8 cellular contexts compared by ENCODE assay signal in genomic region chr17:82230627-82231311, GRCh38. TPM values are rescaled to one million over a fixed set of nuclear protein-coding genes. Genes with fewer than 3 reads are reported as not detected.
DNase-seq lines count a peak whose midpoint lies in the region; ATAC-seq, FAIRE-seq and TF ChIP-seq lines count a peak whose summit lies in the region.

No MANE protein-coding gene starts in this region.

- CTCF ChIA-PET in AG04450 (lab: Charles Lee): interaction anchor here (0.6 kb wide), 1 partner anchor 12 kb away, joined by 3 read pairs; no protein-coding TSS in a partner anchor

- no peak for FAIRE-seq in HTR-8/SVneo (lab: Jason Lieb, UNC)

- POLR2A ChIA-PET in AG04450 (lab: Yijun Ruan, JAX): interaction anchor here (0.6 to 1.0 kb wide), 3 partner anchors 12 to 132 kb away, joined by 3 read pairs; no protein-coding TSS in a partner anchor

- ATAC-seq in GM18907 (IDR thresholded peaks at IDR 0.05; ENCODE audit: unreplicated experiment) (peak; percentile 39), left lobe of liver (peak; percentile 80)

- peak overlapping the region; percentile 76 for H3K4me3 ChIP-seq in AG04450 (ENCODE audit: low read depth, low read length)

- no peaks in the 10 kb centered on the region for H3K27me3 ChIP-seq in AG04450 (ENCODE audit: control insufficient read depth, insufficient read depth, low read length)

- H3K27ac ChIP-seq in AG04450 (ENCODE audit: low read depth, low read length) (peak overlapping the region; percentile 39), VCaP (peak overlapping the region; percentile 92)

- TF ChIP-seq CTCF in AG04450 (IDR thresholded peaks at IDR 0.05; ENCODE audit: low read depth, low read length) (peak; percentile 42), VCaP (conservative IDR thresholded peaks at IDR 0.05) (peak; percentile 56)

- H3K9me3 ChIP-seq in AG04450 (ENCODE audit: control insufficient read depth, insufficient read depth, low read length): no peaks in the 10 kb centered on the region; the same call in 1 of the 2 replicates

- DNase-seq in AG04450 (ENCODE audit: low read depth, low spot score) (no peak), HT1080 (ENCODE audit: low read depth) (peak; percentile 92), dermis blood vessel endothelial cell (peak; percentile 81), left lobe of liver (ENCODE audit: low spot score) (peak; percentile 91), HTR-8/SVneo (ENCODE audit: insufficient read length, low spot score) (no peak)
- peak; percentile 57 to 61 for DNase-seq in stimulated activated CD8-positive, alpha-beta memory T cell treated with anti-CD3 and anti-CD28 coated beads, Interleukin-2, amount 100 ng/mL, for 48 hours (ENCODE audit: low read depth in 2 of 2)

RNA-seq across cellular contexts. Expression of gene SLC16A3, which starts 1.9 kb away (rescaled TPM):
- 61.7 and 80.3 TPM in 2 replicates for polyA plus RNA-seq in AG04450 (2011; rRNA removed)
- polyA minus RNA-seq in AG04450 (2011; rRNA and poly(A)+ RNA removed): 49.6 and 71.2 TPM in 2 replicates
- 344 and 355 TPM in 2 replicates for total RNA-seq in HT1080 (2014; rRNA removed; shearing (Covaris generic))
- polyA plus RNA-seq in HT1080 (2015; cell fraction: cytosol; rRNA removed): 262 and 360 TPM in 2 replicates
- 286 and 310 TPM in 2 replicates for polyA plus RNA-seq in HT1080 (2015; cell fraction: nucleus; rRNA removed)
- total RNA-seq in dermis blood vessel endothelial cell (99.4 and 121 TPM in 2 replicates), left lobe of liver (6.9 TPM)

RNA-seq across cellular contexts. Expression of gene CCDC57, which starts 18.1 kb away (rescaled TPM):
- 11.1 and 13.2 TPM in 2 replicates for polyA plus RNA-seq in AG04450 (2011; rRNA removed)
- 15.9 and 16.9 TPM in 2 replicates for polyA minus RNA-seq in AG04450 (2011; rRNA and poly(A)+ RNA removed)
- 10.6 and 12.9 TPM in 2 replicates for total RNA-seq in HT1080 (2014; rRNA removed; shearing (Covaris generic))
- polyA plus RNA-seq in HT1080 (2015; cell fraction: cytosol; rRNA removed): 6.4 and 6.7 TPM in 2 replicates
- polyA plus RNA-seq in HT1080 (2015; cell fraction: nucleus; rRNA removed): 86.3 and 105 TPM in 2 replicates
- 5.4 and 9.4 TPM in 2 replicates for total RNA-seq in dermis blood vessel endothelial cell
- total RNA-seq in left lobe of liver: 32.8 TPM

RNA-seq across cellular contexts. Expression of gene CSNK1D, which starts 42.7 kb away (rescaled TPM):
- polyA plus RNA-seq in AG04450 (2011; rRNA removed): 74.4 and 89.9 TPM in 2 replicates
- 101 and 105 TPM in 2 replicates for polyA minus RNA-seq in AG04450 (2011; rRNA and poly(A)+ RNA removed)
- total RNA-seq in HT1080 (2014; rRNA removed; shearing (Covaris generic)): 34.0 and 58.5 TPM in 2 replicates
- polyA plus RNA-seq in HT1080 (2015; cell fraction: cytosol; rRNA removed): 121 and 123 TPM in 2 replicates
- polyA plus RNA-seq in HT1080 (2015; cell fraction: nucleus; rRNA removed): 270 and 287 TPM in 2 replicates
- 39.3 and 69.2 TPM in 2 replicates for total RNA-seq in dermis blood vessel endothelial cell
- total RNA-seq in left lobe of liver: 49.6 TPM

Comparison
In these comparisons a context has a peak if more than half of its experiments do, and no peak if none do; other contexts are left out.
1. DNase-seq: peak in HT1080 (single experiment), dermis blood vessel endothelial cell (single experiment), left lobe of liver (single experiment) and stimulated activated CD8-positive, alpha-beta memory T cell treated with anti-CD3 and anti-CD28 coated beads, Interleukin-2, amount 100 ng/mL, for 48 hours (2 of 2); none in AG04450 (single experiment) and HTR-8/SVneo (single experiment).
2. RNA of gene SLC16A3, which starts 1.9 kb away (total RNA-seq): 344 to 355 TPM in HT1080 and 99.4 to 121 TPM in dermis blood vessel endothelial cell; 6.9 TPM in left lobe of liver (single experiment); every median in the first group is over 10 times any median in the second.